In the genomic region with DNA sequence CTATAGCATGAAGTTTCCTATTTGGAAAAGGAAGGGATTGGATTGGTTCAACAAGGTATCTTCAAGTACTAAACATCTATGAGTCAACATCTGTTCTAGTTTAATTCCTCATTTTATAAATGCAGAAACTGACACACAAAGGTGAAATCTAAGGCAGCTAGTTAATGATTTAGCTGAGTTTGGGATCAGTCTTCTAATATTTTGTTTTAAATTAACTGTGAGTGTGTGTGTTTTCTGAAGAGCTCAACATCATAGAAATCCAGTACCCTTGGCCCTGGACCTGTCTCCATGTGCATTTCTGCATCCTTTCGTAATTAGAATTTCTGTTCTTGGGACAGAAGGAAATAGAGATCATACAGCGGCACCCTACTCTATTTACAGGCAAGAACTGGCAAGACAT, we compare ENCODE assay signal across 18 cellular contexts.
"Had no signal": no experiment of that assay in that cellular context is flagged by ENCODE, and none has a peak within 500 bp of the region (broad histone marks: within the 10 kb centered on the region; RNA-seq: fewer than 3 reads in every experiment).

No MANE protein-coding gene starts in this region.

- H3K9me2 ChIP-seq: SK-N-SH had no signal

- ATAC-seq: activated naive CD8-positive, alpha-beta T cell treated with anti-CD3 and anti-CD28 coated beads, Interleukin-2, amount 50 U/mL, for 24 hours; activated T-helper 17 cell treated with anti-CD3 and anti-CD28 coated beads, Interleukin-2, amount 50 U/mL, for 72 hours; right cardiac atrium; stimulated activated naive CD8-positive, alpha-beta T cell treated with anti-CD3 and anti-CD28 coated beads, Interleukin-15, Interleukin-2, amounts not matched to agents 100 U/mL and 50 U/mL, for 24 hours had no signal

- H3K4me3 ChIP-seq: hepatocyte, neural progenitor cell, suprapubic skin had no signal

- H3K4me1 ChIP-seq: neural progenitor cell, parathyroid adenoma had no signal

- DNase-seq: activated CD4-positive, alpha-beta T cell treated with anti-CD3 and anti-CD28 coated beads, Interleukin-2, amount 50 U/mL, for 48 hours; activated CD4-positive, CD25-positive, alpha-beta regulatory T cell treated with anti-CD3 and anti-CD28 coated beads, Interleukin-2, amount 50 U/mL, for 72 hours; activated naive CD4-positive, alpha-beta T cell treated with Interleukin-2 at 50 U/mL for 16 hours; activated naive CD8-positive, alpha-beta T cell treated with anti-CD3 and anti-CD28 coated beads, Interleukin-2, amount 50 U/mL, for 24 hours; aorta; cerebellar nuclear complex; effector CD8-positive, alpha-beta T cell; islet precursor cell; right cardiac atrium; SK-N-SH; stimulated activated naive CD8-positive, alpha-beta T cell treated with anti-CD3 and anti-CD28 coated beads, Interleukin-15, Interleukin-2, amounts not matched to agents 100 U/mL and 50 U/mL, for 24 hours; T-helper 1 cell; T1000 had no signal

- H3K27ac ChIP-seq: hepatocyte, neural progenitor cell, parathyroid adenoma, suprapubic skin had no signal

- H3K36me3 ChIP-seq: neural progenitor cell, suprapubic skin had no signal

- H3K9ac ChIP-seq: neural progenitor cell, parathyroid adenoma, SK-N-SH had no signal

- H3K27me3 ChIP-seq: hepatocyte, neural progenitor cell, suprapubic skin had no signal

- H3K4me2 ChIP-seq: hepatocyte, neural progenitor cell, SK-N-SH had no signal

- H3K9me3 ChIP-seq: SK-N-SH, suprapubic skin had no signal

- H3K79me2 ChIP-seq: hepatocyte, parathyroid adenoma had no signal

- H2AFZ ChIP-seq: hepatocyte, neural progenitor cell, parathyroid adenoma had no signal
